ENCODE assay signal across 27 cellular contexts in genomic region chr6:26468829-26469228, GRCh38. TPM values are rescaled to one million over a fixed set of nuclear protein-coding genes. Genes with fewer than 3 reads are reported as not detected.
A peak's percentile ranks its signal among the peaks of the same experiment; 100 is the strongest.
DNase-seq lines count a peak whose midpoint lies in the region; ATAC-seq, FAIRE-seq and TF ChIP-seq lines count a peak whose summit lies in the region.
"Had no signal": no experiment of that assay in that cellular context is flagged by ENCODE, and none has a peak within 500 bp of the region (broad histone marks: within the 10 kb centered on the region; RNA-seq: fewer than 3 reads in every experiment).

No MANE protein-coding gene starts in this region.

- peaks cover 92% of the 10 kb centered on the region for H3K36me3 Mint-ChIP-seq in activated CD4-positive, alpha-beta T cell treated with anti-CD3 and anti-CD28 coated beads, Interleukin-2, amount 10 ng/mL, durations not matched to agents 7 days and 5 days (ENCODE audit: low read depth)
- peaks cover 66% of the 10 kb centered on the region for H3K36me3 Mint-ChIP-seq in activated CD8-positive, alpha-beta T cell treated with anti-CD3 and anti-CD28 coated beads for 36 hours (ENCODE audit: low read depth)
- peaks cover 47% of the 10 kb centered on the region for H3K36me3 Mint-ChIP-seq in natural killer cell

- no peak overlapping the region for H3K4me3 Mint-ChIP-seq in activated CD4-positive, alpha-beta T cell treated with anti-CD3 and anti-CD28 coated beads, Interleukin-2, amount 10 ng/mL, durations not matched to agents 7 days and 5 days
- H3K4me3 Mint-ChIP-seq in activated CD8-positive, alpha-beta T cell treated with anti-CD3 and anti-CD28 coated beads for 36 hours = no peak overlapping the region
- no peak overlapping the region for H3K4me3 Mint-ChIP-seq in natural killer cell
- H3K4me3 Mint-ChIP-seq: activated T-cell treated with anti-CD3 and anti-CD28 coated beads, Interleukin-2, amount 50 U/mL, for 72 hours; T-helper 2 cell treated with Interferon-gamma antibody and Interleukin-4, amounts not matched to agents 5 μg/mL and 100 μg/mL, for 36 hours; WTC11 had no signal

- POLR2A ChIA-PET in activated CD4-positive, alpha-beta T cell treated with anti-CD3 and anti-CD28 coated beads, Interleukin-2, amount 10 ng/mL, durations not matched to agents 7 days and 5 days (lab: Charles Lee) = no interaction called here
- POLR2A ChIA-PET in activated CD8-positive, alpha-beta T cell treated with anti-CD3 and anti-CD28 coated beads for 36 hours (lab: Charles Lee) = interaction anchor here (0.9 kb wide), 1 partner anchor 16 kb away, joined by 3 read pairs; no protein-coding TSS in a partner anchor

- H3K9me3 Mint-ChIP-seq in activated CD4-positive, alpha-beta T cell treated with anti-CD3 and anti-CD28 coated beads, Interleukin-2, amount 10 ng/mL, durations not matched to agents 7 days and 5 days = peaks cover 16% of the 10 kb centered on the region
- H3K9me3 Mint-ChIP-seq in activated CD8-positive, alpha-beta T cell treated with anti-CD3 and anti-CD28 coated beads for 36 hours = peaks cover 12% of the 10 kb centered on the region
- H3K9me3 Mint-ChIP-seq in natural killer cell = peaks cover 4% of the 10 kb centered on the region in 2 donors

- DNase-seq in activated CD4-positive, alpha-beta T cell treated with anti-CD3 and anti-CD28 coated beads, Interleukin-2, amount 10 ng/mL, durations not matched to agents 7 days and 5 days = no peak
- DNase-seq in activated CD4-positive, alpha-beta T cell treated with anti-CD3 and anti-CD28 coated beads for 1 hour = no peak
- DNase-seq in GM12891 (ENCODE audit: insufficient read length, low spot score) (no peak), natural killer cell (no peak), left lobe of liver (ENCODE audit: low spot score) (no peak), DMS 273 treated with DMSO at 0.1 percent for 48 hours (lab: John Stamatoyannopoulos, UW) (no peak), HuH-7 (ENCODE audit: low spot score) (no peak)
- DNase-seq in activated CD8-positive, alpha-beta T cell treated with anti-CD3 and anti-CD28 coated beads for 36 hours = no peak
- DNase-seq: activated T-cell treated with anti-CD3 and anti-CD28 coated beads, Interleukin-2, amount 50 U/mL, for 72 hours; colonic mucosa; GOT3; kidney glomerular epithelial cell; mesendoderm; MG63; NCI-H187; NCI-H526 treated with DMSO at 0.1 percent for 48 hours; RPMI8226; stimulated activated CD4-positive, alpha-beta T cell treated with anti-CD3 and anti-CD28 coated beads, Interleukin-15, amount 100 ng/mL, for 24 hours; substantia nigra had no signal

- intact Hi-C loops in activated CD8-positive, alpha-beta T cell treated with anti-CD3 and anti-CD28 coated beads for 36 hours (cut with micrococcal nuclease) = no loop called here
- intact Hi-C loops in natural killer cell (cut with micrococcal nuclease) = no loop called here

- no peaks in the 10 kb centered on the region for H3K27me3 Mint-ChIP-seq in activated CD4-positive, alpha-beta T cell treated with anti-CD3 and anti-CD28 coated beads, Interleukin-2, amount 10 ng/mL, durations not matched to agents 7 days and 5 days
- H3K27me3 Mint-ChIP-seq in activated CD8-positive, alpha-beta T cell treated with anti-CD3 and anti-CD28 coated beads for 36 hours = no peaks in the 10 kb centered on the region
- no peaks in the 10 kb centered on the region for H3K27me3 Mint-ChIP-seq in natural killer cell (ENCODE audit: low read depth in 2 of 2)

- no peak; the same call in 1 of the 2 replicates for TF ChIP-seq POLR2A in GM12891 (IDR thresholded peaks at IDR 0.05; ENCODE audit: low read depth, low read length)

- FAIRE-seq in GM12891 (lab: Jason Lieb, UNC) = no peak
- FAIRE-seq: A549, GM18507 had no signal

- TF ChIP-seq CTCF in activated CD8-positive, alpha-beta T cell treated with anti-CD3 and anti-CD28 coated beads for 36 hours (IDR thresholded peaks at IDR 0.05) = no peak
- TF ChIP-seq CTCF in natural killer cell (IDR thresholded peaks at IDR 0.05) = no peak

- H3K4me1 Mint-ChIP-seq in activated CD4-positive, alpha-beta T cell treated with anti-CD3 and anti-CD28 coated beads, Interleukin-2, amount 10 ng/mL, durations not matched to agents 7 days and 5 days = peaks cover 34% of the 10 kb centered on the region
- H3K4me1 Mint-ChIP-seq in activated CD8-positive, alpha-beta T cell treated with anti-CD3 and anti-CD28 coated beads for 36 hours (ENCODE audit: low read depth) = peaks cover 21% of the 10 kb centered on the region
- H3K4me1 Mint-ChIP-seq in natural killer cell = peaks cover 35 to 39% of the 10 kb centered on the region in 2 donors

- H3K27ac Mint-ChIP-seq in activated CD4-positive, alpha-beta T cell treated with anti-CD3 and anti-CD28 coated beads, Interleukin-2, amount 10 ng/mL, durations not matched to agents 7 days and 5 days = peak overlapping the region; percentile 41
- H3K27ac Mint-ChIP-seq in activated CD8-positive, alpha-beta T cell treated with anti-CD3 and anti-CD28 coated beads for 36 hours = peak overlapping the region; percentile 13
- peak overlapping the region; percentile 9 to 28 for H3K27ac Mint-ChIP-seq in natural killer cell
- H3K27ac Mint-ChIP-seq: activated T-cell treated with anti-CD3 and anti-CD28 coated beads, Interleukin-2, amount 50 U/mL, for 72 hours; T-helper 2 cell treated with Interferon-gamma antibody and Interleukin-4, amounts not matched to agents 5 μg/mL and 100 μg/mL, for 36 hours; WTC11 had no signal

- ATAC-seq in activated CD8-positive, alpha-beta T cell treated with anti-CD3 and anti-CD28 coated beads for 36 hours = no peak
- ATAC-seq in natural killer cell (no peak), left lobe of liver (no peak)
- ATAC-seq: A549; activated T-cell treated with anti-CD3 and anti-CD28 coated beads, Interleukin-2, amount 50 U/mL, for 72 hours; sciatic nerve; WTC11 had no signal

- CTCF ChIA-PET in activated CD4-positive, alpha-beta T cell treated with anti-CD3 and anti-CD28 coated beads, Interleukin-2, amount 10 ng/mL, durations not matched to agents 7 days and 5 days (lab: Charles Lee) = no interaction called here
- CTCF ChIA-PET in activated CD8-positive, alpha-beta T cell treated with anti-CD3 and anti-CD28 coated beads for 36 hours (lab: Charles Lee) = no interaction called here

TF ChIP-seq in GM12891, 5 proteins besides CTCF, POLR2A, EP300 and RAD21:
- no peak for TF ChIP-seq TAF1 (IDR thresholded peaks at IDR 0.05; ENCODE audit: low read depth, low read length)
- peak; percentile 90 for TF ChIP-seq SPI1 (IDR thresholded peaks at IDR 0.05; ENCODE audit: low read depth, low read length)
- no peak for TF ChIP-seq POLR2AphosphoS5 (IDR thresholded peaks at IDR 0.05; ENCODE audit: low read depth, low read length)
- no peak for TF ChIP-seq POU2F2 (IDR thresholded peaks at IDR 0.05; ENCODE audit: low read depth, low read length)

RNA-seq across cellular contexts. Expression of gene BTN2A1, which starts 11.1 kb away (rescaled TPM):
- total RNA-seq in activated CD4-positive, alpha-beta T cell treated with anti-CD3 and anti-CD28 coated beads, Interleukin-2, amount 10 ng/mL, durations not matched to agents 7 days and 5 days = 10 to 100 TPM; 33.7 to 34.3 TPM
- polyA plus RNA-seq in GM12891 (2012; ENCODE audit: low read depth, missing spikeins) = 13.8 TPM
- total RNA-seq in activated CD8-positive, alpha-beta T cell treated with anti-CD3 and anti-CD28 coated beads for 36 hours = 10 to 100 TPM; 14.2 to 16.2 TPM
- total RNA-seq in natural killer cell (10 to 100 TPM; 33.8 to 51.2 (median 43.3) TPM), left lobe of liver (5.0 TPM)

RNA-seq across cellular contexts. Expression of gene BTN3A3, which starts 28.5 kb away (rescaled TPM):
- 10 to 100 TPM; 58.5 to 65.3 TPM for total RNA-seq in activated CD4-positive, alpha-beta T cell treated with anti-CD3 and anti-CD28 coated beads, Interleukin-2, amount 10 ng/mL, durations not matched to agents 7 days and 5 days
- polyA plus RNA-seq in GM12891 (2012; ENCODE audit: low read depth, missing spikeins) = 19.5 TPM
- 10 to 100 TPM; 42.2 to 50.6 TPM for total RNA-seq in activated CD8-positive, alpha-beta T cell treated with anti-CD3 and anti-CD28 coated beads for 36 hours
- total RNA-seq in natural killer cell = 100 to 1,000 TPM in 2 of 3 donors, 10 to 100 TPM in 1; 88.1 to 154 (median 142) TPM
- total RNA-seq in left lobe of liver = 12.4 TPM

RNA-seq across cellular contexts. Expression of gene BTN1A1, which starts 31.3 kb away (rescaled TPM):
- not detected for total RNA-seq in activated CD4-positive, alpha-beta T cell treated with anti-CD3 and anti-CD28 coated beads, Interleukin-2, amount 10 ng/mL, durations not matched to agents 7 days and 5 days
- 0.14 TPM for polyA plus RNA-seq in GM12891 (2012; ENCODE audit: low read depth, missing spikeins)
- under 1 TPM in 1 of 2 experiments, not detected in 1; 0.11 TPM for total RNA-seq in activated CD8-positive, alpha-beta T cell treated with anti-CD3 and anti-CD28 coated beads for 36 hours
- total RNA-seq in natural killer cell = not detected
- total RNA-seq in left lobe of liver = not detected
- total RNA-seq: colonic mucosa, glomerular endothelial cell, sciatic nerve, ureter had no signal
- polyA plus RNA-seq: A549, adipose tissue had no signal
